Comparison of ENCODE assay signal across 17 cellular contexts in genomic region chr7:12703881-12704280, GRCh38.
"Had no signal": no experiment of that assay in that cellular context is flagged by ENCODE, and none has a peak within 500 bp of the region (broad histone marks: within the 10 kb centered on the region; RNA-seq: fewer than 3 reads in every experiment).

No MANE protein-coding gene starts in this region.

- H3K27ac ChIP-seq: brain microvascular endothelial cell, coronary artery, gastrocnemius medialis, thoracic aorta, upper lobe of left lung, WERI-Rb-1 had no signal

- H3K9me3 ChIP-seq: gastrocnemius medialis had no signal

- DNase-seq: activated CD4-positive, alpha-beta T cell treated with anti-CD3 and anti-CD28 coated beads for 1 hour; activated gamma-delta T cell; activated T-cell treated with anti-CD3 and anti-CD28 coated beads, Interleukin-2, amount 50 U/mL, for 72 hours; brain microvascular endothelial cell; gastrocnemius medialis; head of caudate nucleus; kidney; mammary epithelial cell; nephron progenitor cell; occipital lobe; stimulated activated CD4-positive, alpha-beta T cell treated with anti-CD3 and anti-CD28 coated beads, Interleukin-4, amount 100 ng/mL, for 24 hours; SW 1271; T-helper 2 cell; upper lobe of left lung; WERI-Rb-1 had no signal

- H3K27me3 ChIP-seq: brain microvascular endothelial cell, gastrocnemius medialis, upper lobe of left lung had no signal

- H3K36me3 ChIP-seq: brain microvascular endothelial cell, gastrocnemius medialis, thoracic aorta, upper lobe of left lung, WERI-Rb-1 had no signal

- H3K4me3 ChIP-seq: coronary artery, gastrocnemius medialis, thoracic aorta, upper lobe of left lung had no signal
